ENCODE assay signal across 9 cellular contexts in genomic region chr13:33207616-33207964, GRCh38.
DNase-seq lines count a peak whose midpoint lies in the region; TF ChIP-seq lines count a peak whose summit lies in the region.
"Had no signal": no experiment of that assay in that cellular context is flagged by ENCODE, and none has a peak within 500 bp of the region (broad histone marks: within the 10 kb centered on the region; RNA-seq: fewer than 3 reads in every experiment).

No MANE protein-coding gene starts in this region.

- DNase-seq in DMS 273 (lab: John Stamatoyannopoulos, UW; ENCODE audit: unreplicated experiment) (peak; percentile 89), NCI-H446 treated with DMSO at 0.1 percent for 48 hours (lab: John Stamatoyannopoulos, UW) (peak; percentile 78), esophagus muscularis mucosa (ENCODE audit: extremely low spot score) (peak; percentile 85), prostate gland (ENCODE audit: low spot score) (peak; percentile 58), NCI-H1436 treated with DMSO at 0.1 percent for 48 hours (lab: John Stamatoyannopoulos, UW) (no peak), NCI-H128 (lab: John Stamatoyannopoulos, UW; ENCODE audit: unreplicated experiment) (no peak), retina (no peak), UCSD-AML1 (lab: John Stamatoyannopoulos, UW; ENCODE audit: unreplicated experiment) (no peak)
- DNase-seq: NCI-H2107 had no signal

- TF ChIP-seq CTCF in esophagus muscularis mucosa (IDR thresholded peaks at IDR 0.05) (no peak), prostate gland (IDR thresholded peaks at IDR 0.05) (no peak)

- 39% methylated on average over 3 of the region's 3 CpGs for WGBS in esophagus muscularis mucosa
- WGBS in prostate gland: 15% methylated on average over 3 of the region's 3 CpGs

- no peak for TF ChIP-seq POLR2A in esophagus muscularis mucosa (IDR thresholded peaks at IDR 0.05; ENCODE audit: low read depth)
- TF ChIP-seq POLR2A in prostate gland (IDR thresholded peaks at IDR 0.05): no peak

- H3K4me3 ChIP-seq in esophagus muscularis mucosa (no peak overlapping the region), prostate gland (no peak overlapping the region)

- H3K36me3 ChIP-seq in esophagus muscularis mucosa (no peaks in the 10 kb centered on the region), prostate gland (no peaks in the 10 kb centered on the region)

- H3K27me3 ChIP-seq in esophagus muscularis mucosa: no peaks in the 10 kb centered on the region
- no peaks in the 10 kb centered on the region for H3K27me3 ChIP-seq in prostate gland (replicated peaks; ENCODE audit: insufficient read depth)

- no peak for TF ChIP-seq EP300 in esophagus muscularis mucosa (IDR thresholded peaks at IDR 0.05)

- H3K4me1 ChIP-seq in esophagus muscularis mucosa (peaks cover 65 to 80% (median 68%) of the 10 kb centered on the region in 4 donors), prostate gland (replicated peaks) (no peaks in the 10 kb centered on the region)

- H3K9me3 ChIP-seq in esophagus muscularis mucosa: no peaks in the 10 kb centered on the region
- no peaks in the 10 kb centered on the region for H3K9me3 ChIP-seq in prostate gland

- intact Hi-C loops in esophagus muscularis mucosa (cut with DNase I) (no loop called here), prostate gland (cut with DNase I) (loop anchor here (5.0 to 10.0 kb wide), 2 partner anchors 80 to 193 kb away; partner anchors contain the start of genes KL and STARD13)

- peak overlapping the region; percentile 77 to 86 (median 84) for H3K27ac ChIP-seq in esophagus muscularis mucosa (replicated peaks in 1 of 4)
- H3K27ac ChIP-seq in prostate gland: peak overlapping the region; percentile 55

Comparison
In these comparisons a context has a peak if more than half of its experiments do, and no peak if none do; other contexts are left out.
1. DNase-seq: peak in DMS 273 (single experiment), NCI-H446 treated with DMSO at 0.1 percent for 48 hours (single experiment), esophagus muscularis mucosa (single experiment) and prostate gland (single experiment); none in NCI-H1436 treated with DMSO at 0.1 percent for 48 hours (single experiment), NCI-H128 (single experiment), retina (single experiment) and UCSD-AML1 (single experiment).